30 cellular contexts compared by ENCODE assay signal in genomic region chr4:145635117-145635516, GRCh38. TPM values are rescaled to one million over a fixed set of nuclear protein-coding genes. Genes with fewer than 3 reads are reported as not detected.
"Had no signal": no experiment of that assay in that cellular context is flagged by ENCODE, and none has a peak within 500 bp of the region (broad histone marks: within the 10 kb centered on the region; RNA-seq: fewer than 3 reads in every experiment).

No MANE protein-coding gene starts in this region.

- H3K4me3 Mint-ChIP-seq: activated B cell treated with CpG ODN at 0.5 μM for 24 hours; activated CD4-positive, alpha-beta memory T cell treated with anti-CD3 and anti-CD28 coated beads, Interleukin-2, amount 10 ng/mL, durations not matched to agents 7 days and 5 days; mesothelial cell of epicardium; nephron; stimulated activated memory B cell treated with anti-CD40 and anti-IgM and Interleukin-4, amounts not matched to agents 10 μg/mL and 1 μg/mL and 100 μg/mL, for 72 hours had no signal

- H3K4me2 ChIP-seq: hepatocyte had no signal

- H2AFZ ChIP-seq: hepatocyte, parathyroid adenoma had no signal

- H3K4me1 ChIP-seq: parathyroid adenoma, right lobe of liver, stomach, suprapubic skin, tibial nerve had no signal

- H3K27ac ChIP-seq: ascending aorta, brain microvascular endothelial cell, esophagus muscularis mucosa, hepatocyte, left ventricle myocardium inferior, parathyroid adenoma, right lobe of liver, skin epidermis, stomach, suprapubic skin, tibial nerve had no signal

- H3K27me3 ChIP-seq: ascending aorta, brain microvascular endothelial cell, esophagus muscularis mucosa, hepatocyte, right lobe of liver, stomach, suprapubic skin, tibial nerve had no signal

- DNase-seq: activated B cell treated with CpG ODN at 0.5 μM for 24 hours; activated CD4-positive, alpha-beta memory T cell treated with anti-CD3 and anti-CD28 coated beads, Interleukin-2, amount 10 ng/mL, durations not matched to agents 7 days and 5 days; activated CD4-positive, alpha-beta T cell treated with anti-CD3 and anti-CD28 coated beads for 4 hours; brain microvascular endothelial cell; central memory CD4-positive, alpha-beta T cell; glutamatergic neuron; kidney glomerular epithelial cell; left ventricle myocardium inferior; nucleus accumbens; right lobe of liver; stimulated activated CD4-positive, alpha-beta T cell treated with anti-CD3 and anti-CD28 coated beads, Interleukin-1b, Interleukin-23, amount 100 ng/mL, for 48 hours; stomach; T-helper 9 cell had no signal

- H3K4me1 Mint-ChIP-seq: mesothelial cell of epicardium, nephron had no signal

- H3K27ac Mint-ChIP-seq: activated B cell treated with CpG ODN at 0.5 μM for 24 hours; activated CD4-positive, alpha-beta memory T cell treated with anti-CD3 and anti-CD28 coated beads, Interleukin-2, amount 10 ng/mL, durations not matched to agents 7 days and 5 days; mesothelial cell of epicardium; nephron; stimulated activated memory B cell treated with anti-CD40 and anti-IgM and Interleukin-4, amounts not matched to agents 10 μg/mL and 1 μg/mL and 100 μg/mL, for 72 hours had no signal

- ATAC-seq: activated naive CD4-positive, alpha-beta T cell treated with anti-CD3 and anti-CD28 coated beads, Interleukin-2, amount 50 U/mL, for 72 hours; right lobe of liver; stimulated activated memory B cell treated with anti-CD40 and anti-IgM and Interleukin-4, amounts not matched to agents 10 μg/mL and 1 μg/mL and 100 μg/mL, for 72 hours had no signal

- H3K4me3 ChIP-seq: ascending aorta, esophagus muscularis mucosa, hepatocyte, left ventricle myocardium inferior, right lobe of liver, skin epidermis, stomach, suprapubic skin, tibial nerve had no signal

- H3K27me3 Mint-ChIP-seq: activated B cell treated with CpG ODN at 0.5 μM for 24 hours; activated CD4-positive, alpha-beta memory T cell treated with anti-CD3 and anti-CD28 coated beads, Interleukin-2, amount 10 ng/mL, durations not matched to agents 7 days and 5 days; stimulated activated memory B cell treated with anti-CD40 and anti-IgM and Interleukin-4, amounts not matched to agents 10 μg/mL and 1 μg/mL and 100 μg/mL, for 72 hours had no signal

- H3K9me3 Mint-ChIP-seq: activated B cell treated with CpG ODN at 0.5 μM for 24 hours; activated CD4-positive, alpha-beta memory T cell treated with anti-CD3 and anti-CD28 coated beads, Interleukin-2, amount 10 ng/mL, durations not matched to agents 7 days and 5 days; activated naive CD4-positive, alpha-beta T cell treated with anti-CD3 and anti-CD28 coated beads, Interleukin-2, amount 50 U/mL, for 72 hours; stimulated activated memory B cell treated with anti-CD40 and anti-IgM and Interleukin-4, amounts not matched to agents 10 μg/mL and 1 μg/mL and 100 μg/mL, for 72 hours had no signal

- H3K9ac ChIP-seq: parathyroid adenoma had no signal

- FAIRE-seq: colon, frontal cortex had no signal

- H3K9me3 ChIP-seq: ascending aorta, esophagus muscularis mucosa, left ventricle myocardium inferior, right lobe of liver, stomach, suprapubic skin, tibial nerve had no signal

RNA-seq across cellular contexts. Expression of gene C4orf51, which starts 44.8 kb away (rescaled TPM):
- total RNA-seq: activated B cell treated with CpG ODN at 0.5 μM for 24 hours; activated CD4-positive, alpha-beta memory T cell treated with anti-CD3 and anti-CD28 coated beads, Interleukin-2, amount 10 ng/mL, durations not matched to agents 7 days and 5 days; activated naive CD4-positive, alpha-beta T cell treated with anti-CD3 and anti-CD28 coated beads, Interleukin-2, amount 50 U/mL, for 72 hours; ascending aorta; esophagus muscularis mucosa; frontal cortex; hepatocyte; left ventricle myocardium inferior; lung microvascular endothelial cell; mesothelial cell of epicardium; right lobe of liver; stomach; suprapubic skin; T-helper 1 cell treated with Interleukin-12 subunit alpha and Interleukin-12 subunit beta and Interleukin-4 antibody, amounts not matched to agents 30 ng/mL and 1 ng/mL, for 36 hours; tibial nerve; urinary bladder had no signal
- polyA plus RNA-seq: adipose tissue, hepatocyte, stomach, urinary bladder had no signal
